23 cellular contexts compared by ENCODE assay signal in the genomic region with DNA sequence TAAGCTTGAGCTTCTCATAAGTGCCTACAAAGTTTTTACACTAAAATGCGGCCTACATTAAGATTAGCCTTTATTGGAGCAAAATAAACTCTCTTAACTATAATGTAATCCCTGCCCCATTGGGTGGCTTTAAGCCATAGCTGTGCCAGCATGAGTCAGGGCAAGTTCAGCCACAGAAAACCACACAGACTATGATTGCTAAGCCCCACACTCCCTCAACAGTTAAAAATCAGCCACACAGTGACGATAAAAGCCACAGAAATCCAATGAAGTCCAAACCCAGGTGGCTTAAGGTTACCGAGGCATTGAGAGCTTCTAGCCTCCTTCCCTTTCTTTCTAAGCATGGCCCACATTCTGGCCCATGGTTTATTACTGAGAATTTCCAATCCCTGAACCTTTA.
DNase-seq lines count a peak whose midpoint lies in the region; ATAC-seq and TF ChIP-seq lines count a peak whose summit lies in the region.
"Had no signal": no experiment of that assay in that cellular context is flagged by ENCODE, and none has a peak within 500 bp of the region (broad histone marks: within the 10 kb centered on the region; RNA-seq: fewer than 3 reads in every experiment).

No MANE protein-coding gene starts in this region.

- H3K4me1 Mint-ChIP-seq in neural crest cell: no peaks in the 10 kb centered on the region
- no peaks in the 10 kb centered on the region for H3K4me1 Mint-ChIP-seq in activated CD8-positive, alpha-beta memory T cell treated with anti-CD3 and anti-CD28 coated beads, Interleukin-2, amount 10 ng/mL, durations not matched to agents 7 days and 5 days

- no peak overlapping the region for H3K9ac ChIP-seq in GM23248
- no peak overlapping the region for H3K9ac ChIP-seq in mammary epithelial cell (ENCODE audit: insufficient read depth, low read length)

- H3K4me3 Mint-ChIP-seq in neural crest cell: no peak overlapping the region
- H3K4me3 Mint-ChIP-seq in activated CD8-positive, alpha-beta memory T cell treated with anti-CD3 and anti-CD28 coated beads, Interleukin-2, amount 10 ng/mL, durations not matched to agents 7 days and 5 days: no peak overlapping the region
- H3K4me3 Mint-ChIP-seq: activated T-cell treated with anti-CD3 and anti-CD28 coated beads, Interleukin-2, amount 50 U/mL, for 4 hours had no signal

- peak; percentile 34 for DNase-seq in GM23248
- DNase-seq in OCI-M1 (lab: John Stamatoyannopoulos, UW): peak; percentile 29
- peak; percentile 57 for DNase-seq in mammary epithelial cell
- no peak for DNase-seq in neural crest cell (ENCODE audit: low read depth, low spot score)
- DNase-seq in NCI-H524 treated with DMSO at 0.1 percent for 48 hours (lab: John Stamatoyannopoulos, UW): no peak
- DNase-seq in caudate nucleus (lab: John Stamatoyannopoulos, UW): no peak
- DNase-seq in activated CD8-positive, alpha-beta memory T cell treated with anti-CD3 and anti-CD28 coated beads, Interleukin-2, amount 10 ng/mL, durations not matched to agents 7 days and 5 days: no peak
- no peak for DNase-seq in head of caudate nucleus
- DNase-seq: activated CD4-positive, CD25-positive, alpha-beta regulatory T cell treated with anti-CD3 and anti-CD28 coated beads, Interleukin-2, amount 50 U/mL, for 72 hours; activated CD8-positive, alpha-beta memory T cell treated with anti-CD3 and anti-CD28 coated beads for 24 hours; activated naive CD4-positive, alpha-beta T cell treated with Interleukin-2 at 50 U/mL for 16 hours; activated T-cell treated with anti-CD3 and anti-CD28 coated beads, Interleukin-2, amount 50 U/mL, for 4 hours; amniotic stem cell; cerebellar nuclear complex; erythroblast; kidney; NCI-H510A treated with DMSO at 0.1 percent for 48 hours; occipital lobe; stimulated activated CD4-positive, alpha-beta T cell treated with anti-CD3 and anti-CD28 coated beads, Interleukin-2, amount 100 ng/mL, for 48 hours; stimulated activated naive CD4-positive, alpha-beta T cell had no signal

- H3K4me2 ChIP-seq in GM23248 (ENCODE audit: unreplicated experiment): no peak overlapping the region
- H3K4me2 ChIP-seq in mammary epithelial cell (ENCODE audit: insufficient read depth, low read depth, low read length): no peak overlapping the region

- TF ChIP-seq CTCF in mammary epithelial cell (conservative IDR thresholded peaks at IDR 0.05 in 1 of 2, IDR thresholded peaks at IDR 0.05 in 1 of 2; ENCODE audit: extremely low read depth in 1 of 2, insufficient read depth in 1 of 2, low read depth in 1 of 2, low read length in 2 of 2) (no peak), neural crest cell (conservative IDR thresholded peaks at IDR 0.05) (no peak)

- no peaks in the 10 kb centered on the region for H3K27me3 Mint-ChIP-seq in neural crest cell (ENCODE audit: low read depth)
- no peaks in the 10 kb centered on the region for H3K27me3 Mint-ChIP-seq in activated CD8-positive, alpha-beta memory T cell treated with anti-CD3 and anti-CD28 coated beads, Interleukin-2, amount 10 ng/mL, durations not matched to agents 7 days and 5 days

- H3F3A ChIP-seq in GM23248 (ENCODE audit: insufficient read depth): no peaks in the 10 kb centered on the region

- dilution Hi-C loops in mammary epithelial cell (cut with HindIII; ENCODE audit: low sequenced_read_pairs): no loop called here

- 15 to 17% methylated on average over 3 of the region's 3 CpGs for WGBS in GM23248 (ENCODE audit: low coverage in 1 of 2, low lambda C conversion rate in 2 of 2, missing lambda C conversion rate in 2 of 2), 2 experiments
- 39% methylated on average over 3 of the region's 3 CpGs for WGBS in mammary epithelial cell (ENCODE audit: low coverage, missing lambda C conversion rate)

- ATAC-seq in activated CD8-positive, alpha-beta memory T cell treated with anti-CD3 and anti-CD28 coated beads, Interleukin-2, amount 10 ng/mL, durations not matched to agents 7 days and 5 days: no peak
- ATAC-seq: activated T-cell treated with anti-CD3 and anti-CD28 coated beads, Interleukin-2, amount 50 U/mL, for 4 hours; HCT116 had no signal

- H3K9me2 ChIP-seq in GM23248 (ENCODE audit: insufficient read depth): no peaks in the 10 kb centered on the region

- peak overlapping the region; percentile 14 for H3K27ac Mint-ChIP-seq in neural crest cell (ENCODE audit: unreplicated experiment)
- H3K27ac Mint-ChIP-seq in activated CD8-positive, alpha-beta memory T cell treated with anti-CD3 and anti-CD28 coated beads, Interleukin-2, amount 10 ng/mL, durations not matched to agents 7 days and 5 days: no peak overlapping the region

- H3K79me2 ChIP-seq in GM23248 (ENCODE audit: insufficient read depth): no peaks in the 10 kb centered on the region
- H3K79me2 ChIP-seq in mammary epithelial cell (ENCODE audit: insufficient read depth, low read length): no peaks in the 10 kb centered on the region

- CTCF ChIA-PET in mammary epithelial cell (lab: Charles Lee; ENCODE audit: low non-redundant PET): no interaction called here
- CTCF ChIA-PET in activated CD8-positive, alpha-beta memory T cell treated with anti-CD3 and anti-CD28 coated beads, Interleukin-2, amount 10 ng/mL, durations not matched to agents 7 days and 5 days (lab: Charles Lee): no interaction called here

- H3K27ac ChIP-seq in GM23248 (no peak overlapping the region), mammary epithelial cell (ENCODE audit: insufficient read depth, low read depth, low read length) (no peak overlapping the region), caudate nucleus (ENCODE audit: low read depth, low read length) (no peak overlapping the region)
- H3K27ac ChIP-seq: C4-2B, thoracic aorta had no signal

- no peaks in the 10 kb centered on the region for H3K36me3 Mint-ChIP-seq in neural crest cell (ENCODE audit: low read depth)
- no peaks in the 10 kb centered on the region for H3K36me3 Mint-ChIP-seq in activated CD8-positive, alpha-beta memory T cell treated with anti-CD3 and anti-CD28 coated beads, Interleukin-2, amount 10 ng/mL, durations not matched to agents 7 days and 5 days

- in situ Hi-C loops in GM23248 (cut with MboI) (no loop called here), mammary epithelial cell (cut with MboI; ENCODE audit: low sequenced_read_pairs in 2 of 2) (no loop called here)

- intact Hi-C loops in mammary epithelial cell (cut with micrococcal nuclease): no loop called here
- intact Hi-C loops in head of caudate nucleus (cut with DNase I): no loop called here

- no peak overlapping the region for H3K4me3 ChIP-seq in GM23248
- H3K4me3 ChIP-seq in mammary epithelial cell (replicated peaks in 1 of 3; ENCODE audit: insufficient read depth in 1 of 3, low read depth in 2 of 3, low read length in 3 of 3): no peak overlapping the region
- H3K4me3 ChIP-seq: thoracic aorta had no signal

- no peaks in the 10 kb centered on the region for H4K20me1 ChIP-seq in GM23248 (ENCODE audit: insufficient read depth)
- H4K20me1 ChIP-seq in mammary epithelial cell (ENCODE audit: insufficient read depth, low read length): no peaks in the 10 kb centered on the region

- no peak overlapping the region for H2AFZ ChIP-seq in GM23248
- no peak overlapping the region for H2AFZ ChIP-seq in mammary epithelial cell (ENCODE audit: low read depth, low read length)

- H3K27me3 ChIP-seq in GM23248 (replicated peaks; ENCODE audit: insufficient read depth) (no peaks in the 10 kb centered on the region), mammary epithelial cell (ENCODE audit: insufficient read depth, low read length) (no peaks in the 10 kb centered on the region)

- no peaks in the 10 kb centered on the region for H3K4me1 ChIP-seq in GM23248 (ENCODE audit: insufficient read depth)
- H3K4me1 ChIP-seq in mammary epithelial cell (ENCODE audit: insufficient read depth, low read length): no peaks in the 10 kb centered on the region

- no peaks in the 10 kb centered on the region for H3K9me3 ChIP-seq in GM23248 (ENCODE audit: low read depth)
- no peaks in the 10 kb centered on the region for H3K9me3 ChIP-seq in mammary epithelial cell (replicated peaks; ENCODE audit: insufficient read depth, low read length)
- H3K9me3 ChIP-seq: thoracic aorta had no signal

- BruUV-seq in mammary epithelial cell (replicated peaks; lab: Mats Ljungman, UMichigan): no TSS peak

- no peaks in the 10 kb centered on the region for H3K9me3 Mint-ChIP-seq in neural crest cell
- no peaks in the 10 kb centered on the region for H3K9me3 Mint-ChIP-seq in activated CD8-positive, alpha-beta memory T cell treated with anti-CD3 and anti-CD28 coated beads, Interleukin-2, amount 10 ng/mL, durations not matched to agents 7 days and 5 days (ENCODE audit: low read depth)
- H3K9me3 Mint-ChIP-seq: activated T-cell treated with anti-CD3 and anti-CD28 coated beads, Interleukin-2, amount 50 U/mL, for 4 hours had no signal

- H3K36me3 ChIP-seq in GM23248 (ENCODE audit: low read depth) (no peaks in the 10 kb centered on the region), mammary epithelial cell (ENCODE audit: insufficient read depth, low read length) (no peaks in the 10 kb centered on the region)
- H3K36me3 ChIP-seq: thoracic aorta had no signal

Comparison
In these comparisons a context has a peak if more than half of its experiments do, and no peak if none do; other contexts are left out.
1. DNase-seq: peak in GM23248 (single experiment), OCI-M1 (single experiment) and mammary epithelial cell (single experiment); none in neural crest cell (single experiment), NCI-H524 treated with DMSO at 0.1 percent for 48 hours (single experiment), caudate nucleus (0 of 61), activated CD8-positive, alpha-beta memory T cell treated with anti-CD3 and anti-CD28 coated beads, Interleukin-2, amount 10 ng/mL, durations not matched to agents 7 days and 5 days (single experiment) and head of caudate nucleus (0 of 42).